ENCODE assay signal across 19 cellular contexts in genomic region chr14:92994942-92995341, GRCh38.
DNase-seq lines count a peak whose midpoint lies in the region; ATAC-seq and TF ChIP-seq lines count a peak whose summit lies in the region.
"Had no signal": no experiment of that assay in that cellular context is flagged by ENCODE, and none has a peak within 500 bp of the region (broad histone marks: within the 10 kb centered on the region; RNA-seq: fewer than 3 reads in every experiment).

No MANE protein-coding gene starts in this region.

- no peak overlapping the region for H3K27ac Mint-ChIP-seq in WTC11
- H3K27ac Mint-ChIP-seq: CD4-positive, alpha-beta T cell had no signal

- peaks cover 16% of the 10 kb centered on the region for H3K36me3 Mint-ChIP-seq in WTC11

- no peaks in the 10 kb centered on the region for H3K79me2 ChIP-seq in mesendoderm (ENCODE audit: control insufficient read depth, insufficient read depth, low read length)

- H3K23ac ChIP-seq in mesendoderm (ENCODE audit: low read length), result peak overlapping the region; percentile 2

- intact Hi-C loops in heart right ventricle (cut with DNase I), result loop anchor here in 1 of 10 donors (5.0 kb wide), 1 partner anchor 47 kb away; no protein-coding TSS in a partner anchor

- no peak overlapping the region for H3K4ac ChIP-seq in mesendoderm (ENCODE audit: low read depth, low read length)

- CTCF ChIA-PET in WTC11 (lab: Charles Lee), result interaction anchor here (0.5 to 2.1 kb wide), 4 partner anchors 10 to 118 kb away, joined by 3 to 11 read pairs (median 3); no protein-coding TSS in a partner anchor

- no peaks in the 10 kb centered on the region for H3K79me1 ChIP-seq in mesendoderm (ENCODE audit: low read length)

- no peak overlapping the region for H3K18ac ChIP-seq in mesendoderm (ENCODE audit: low read length)

- H3K27me3 ChIP-seq in right atrium auricular region (no peaks in the 10 kb centered on the region), heart right ventricle (no peaks in the 10 kb centered on the region), mesendoderm (ENCODE audit: insufficient read depth, low read length, poor library complexity) (no peaks in the 10 kb centered on the region)

- H3K4me3 Mint-ChIP-seq in WTC11, result no peak overlapping the region
- H3K4me3 Mint-ChIP-seq: CD4-positive, alpha-beta T cell had no signal

- DNase-seq in right atrium auricular region (ENCODE audit: low spot score) (no peak), heart right ventricle (no peak), WTC11 (ENCODE audit: low spot score) (no peak), mesendoderm (peak; percentile 31), HuH-7.5 (ENCODE audit: low spot score) (no peak), NCI-H2081 treated with DMSO at 0.1 percent for 48 hours (lab: John Stamatoyannopoulos, UW) (no peak), NCI-H524 treated with DMSO at 0.1 percent for 48 hours (lab: John Stamatoyannopoulos, UW) (no peak)
- DNase-seq in stimulated activated CD4-positive, alpha-beta T cell treated with anti-CD3 and anti-CD28 coated beads, Interleukin-4, amount 100 ng/mL, for 4 hours, result no peak
- DNase-seq: Caco-2; CD4-positive, alpha-beta T cell; GF-D8; HCEC 1CT; IMR-90; Karpas-422; NCI-H146; NCI-H2081; NCI-H774; SIG-M5 had no signal

- H3K27ac ChIP-seq in right atrium auricular region, result peak overlapping the region; percentile 31 to 80
- H3K27ac ChIP-seq in heart right ventricle, result peak overlapping the region in 4 of 10 donors; percentile 84 to 88 (median 84)
- H3K27ac ChIP-seq in mesendoderm (ENCODE audit: low read depth, low read length), result no peak overlapping the region
- H3K27ac ChIP-seq: HL-60 had no signal

- no peaks in the 10 kb centered on the region for H3K9me3 Mint-ChIP-seq in WTC11
- H3K9me3 Mint-ChIP-seq: CD4-positive, alpha-beta T cell had no signal

- H2BK120ac ChIP-seq in mesendoderm (ENCODE audit: low read depth, low read length), result no peak overlapping the region

- no peak overlapping the region for H2BK15ac ChIP-seq in mesendoderm (replicated peaks; ENCODE audit: low read depth)

- peaks cover 6% of the 10 kb centered on the region for H3K36me3 ChIP-seq in right atrium auricular region
- H3K36me3 ChIP-seq in heart right ventricle, result peaks cover 0 to 38% (median 0%) of the 10 kb centered on the region in 9 donors
- no peaks in the 10 kb centered on the region for H3K36me3 ChIP-seq in mesendoderm (ENCODE audit: control insufficient read depth, insufficient read depth, low read length)

- no peak overlapping the region for H3K4me3 ChIP-seq in right atrium auricular region
- no peak overlapping the region for H3K4me3 ChIP-seq in heart right ventricle
- no peak overlapping the region for H3K4me3 ChIP-seq in mesendoderm (ENCODE audit: low read length)

- H3K9ac ChIP-seq in mesendoderm (ENCODE audit: low read length), result no peak overlapping the region

- H4K8ac ChIP-seq in mesendoderm (ENCODE audit: low read depth, low read length), result no peak overlapping the region

- H3K27me3 Mint-ChIP-seq in WTC11 (ENCODE audit: low read depth), result no peaks in the 10 kb centered on the region
- H3K27me3 Mint-ChIP-seq: CD4-positive, alpha-beta T cell had no signal

- no peak overlapping the region for H4K5ac ChIP-seq in mesendoderm (ENCODE audit: low read length)

- peaks cover 0 to 55% of the 10 kb centered on the region in 2 donors for H3K4me1 ChIP-seq in right atrium auricular region
- H3K4me1 ChIP-seq in heart right ventricle, result peaks cover 8 to 69% (median 47%) of the 10 kb centered on the region in 9 donors
- peaks cover 2% of the 10 kb centered on the region for H3K4me1 ChIP-seq in mesendoderm (ENCODE audit: control insufficient read depth, low read depth, low read length)
- H3K4me1 ChIP-seq: Caco-2 had no signal

- no peak overlapping the region for H2AK5ac ChIP-seq in mesendoderm (ENCODE audit: low read length)

- WGBS in heart right ventricle, 2 donors, result 88 to 93% methylated on average over 10 to 11 of the region's 11 CpGs
- WGBS in mesendoderm (ENCODE audit: extremely low coverage, insufficient coverage, low lambda C conversion rate), result no CpG with 5 or more reads among the region's 11 CpGs

- peak overlapping the region; percentile 54 for H3K56ac ChIP-seq in mesendoderm (ENCODE audit: low read length)

- no peak for TF ChIP-seq CTCF in right atrium auricular region (IDR thresholded peaks at IDR 0.05)
- no peak for TF ChIP-seq CTCF in heart right ventricle (IDR thresholded peaks at IDR 0.05)
- no peak for TF ChIP-seq CTCF in WTC11 (IDR thresholded peaks at IDR 0.05)

- H3K4me1 Mint-ChIP-seq in WTC11, result peaks cover 18% of the 10 kb centered on the region

- H3K9me3 ChIP-seq in right atrium auricular region (no peaks in the 10 kb centered on the region), heart right ventricle (no peaks in the 10 kb centered on the region)
- H3K9me3 ChIP-seq: Caco-2 had no signal

- H3K4me2 ChIP-seq in mesendoderm (ENCODE audit: low read length), result no peak overlapping the region

- POLR2A ChIA-PET in WTC11 (lab: Charles Lee), result no interaction called here

- ATAC-seq in heart right ventricle, result no peak
- peak; percentile 38 for ATAC-seq in WTC11

- no peak overlapping the region for H2BK5ac ChIP-seq in mesendoderm (ENCODE audit: low read length)

TF ChIP-seq in WTC11, 78 proteins besides CTCF, POLR2A, EP300 and RAD21:
- TF ChIP-seq OVOL2 (CRISPR knock-in tag; IDR thresholded peaks at IDR 0.05; ENCODE audit: borderline replicate concordance) (no peak), KAT7 (CRISPR knock-in tag; IDR thresholded peaks at IDR 0.05; ENCODE audit: borderline replicate concordance) (no peak), ZNF219 (CRISPR knock-in tag; IDR thresholded peaks at IDR 0.05; ENCODE audit: borderline replicate concordance) (no peak), NR1H2 (CRISPR knock-in tag; IDR thresholded peaks at IDR 0.05) (no peak)
